32 cellular contexts compared by ENCODE assay signal in the genomic region with DNA sequence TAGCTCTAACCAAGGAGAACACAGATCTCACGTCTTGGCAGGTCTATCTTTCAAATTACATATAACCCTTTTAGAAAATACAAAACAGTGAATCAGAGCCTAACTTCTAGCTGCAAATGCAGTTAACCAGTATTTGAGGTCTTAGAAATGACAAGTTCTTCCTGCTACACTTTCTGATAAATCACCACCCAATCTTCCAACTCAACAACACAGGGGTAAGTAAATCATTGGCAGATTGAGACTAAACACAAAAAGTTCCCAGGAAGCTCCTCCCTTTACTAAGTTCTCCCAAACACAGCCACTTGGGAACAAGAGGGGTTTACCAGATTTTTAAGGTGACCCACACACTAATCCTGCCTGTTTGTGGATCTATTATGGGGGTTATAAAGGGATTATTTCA. TPM values are rescaled to one million over a fixed set of nuclear protein-coding genes. Genes with fewer than 3 reads are reported as not detected.
"Had no signal": no experiment of that assay in that cellular context is flagged by ENCODE, and none has a peak within 500 bp of the region (broad histone marks: within the 10 kb centered on the region; RNA-seq: fewer than 3 reads in every experiment).

A gene (minus strand): TSS at position 152 of the 400 bp plus-strand sequence. CDS start 1,134 bp downstream, outside the sequence.

- H3K36me3 Mint-ChIP-seq: activated naive CD8-positive, alpha-beta T cell had no signal

- H3K4me1 Mint-ChIP-seq: activated CD4-positive, alpha-beta T cell treated with anti-CD3 and anti-CD28 coated beads for 36 hours; activated T-helper 17 cell treated with anti-CD3 and anti-CD28 coated beads, Interleukin-2, amount 50 U/mL, for 72 hours had no signal

- ATAC-seq: activated CD4-positive, alpha-beta T cell treated with anti-CD3 and anti-CD28 coated beads for 36 hours; activated CD8-positive, alpha-beta T cell treated with anti-CD3 and anti-CD28 coated beads for 36 hours; activated T-cell treated with anti-CD3 and anti-CD28 coated beads, Interleukin-2, amount 50 U/mL, for 4 hours; activated T-helper 17 cell treated with anti-CD3 and anti-CD28 coated beads, Interleukin-2, amount 50 U/mL, for 72 hours; gastroesophageal sphincter had no signal

- H3K4me3 ChIP-seq: esophagus squamous epithelium, gastroesophageal sphincter had no signal

- H3K27ac Mint-ChIP-seq: activated CD4-positive, alpha-beta T cell treated with anti-CD3 and anti-CD28 coated beads for 36 hours; activated CD8-positive, alpha-beta T cell treated with anti-CD3 and anti-CD28 coated beads for 36 hours; activated naive CD8-positive, alpha-beta T cell; activated T-helper 17 cell treated with anti-CD3 and anti-CD28 coated beads, Interleukin-2, amount 50 U/mL, for 72 hours had no signal

- H3K9me3 ChIP-seq: esophagus squamous epithelium, gastroesophageal sphincter had no signal

- H3K27ac ChIP-seq: epithelial cell of prostate, esophagus squamous epithelium, gastroesophageal sphincter had no signal

- H3K9me3 Mint-ChIP-seq: activated CD8-positive, alpha-beta T cell treated with anti-CD3 and anti-CD28 coated beads for 36 hours; activated T-cell treated with anti-CD3 and anti-CD28 coated beads, Interleukin-2, amount 50 U/mL, for 4 hours; activated T-helper 17 cell treated with anti-CD3 and anti-CD28 coated beads, Interleukin-2, amount 50 U/mL, for 72 hours had no signal

- H3K4me3 Mint-ChIP-seq: activated CD4-positive, alpha-beta T cell treated with anti-CD3 and anti-CD28 coated beads for 36 hours; activated CD8-positive, alpha-beta T cell treated with anti-CD3 and anti-CD28 coated beads for 36 hours; activated naive CD8-positive, alpha-beta T cell; activated T-cell treated with anti-CD3 and anti-CD28 coated beads, Interleukin-2, amount 50 U/mL, for 4 hours; activated T-helper 17 cell treated with anti-CD3 and anti-CD28 coated beads, Interleukin-2, amount 50 U/mL, for 72 hours had no signal

- H3K27me3 Mint-ChIP-seq: activated naive CD8-positive, alpha-beta T cell had no signal

- H3K36me3 ChIP-seq: esophagus squamous epithelium, gastroesophageal sphincter had no signal

- H3K4me1 ChIP-seq: esophagus squamous epithelium, gastroesophageal sphincter had no signal

- DNase-seq: activated CD4-positive, alpha-beta T cell treated with anti-CD3 and anti-CD28 coated beads for 36 hours; activated CD4-positive, alpha-beta T cell treated with anti-CD3 and anti-CD28 coated beads, Interleukin-2, amount 50 U/mL, for 1 hour; activated CD4-positive, alpha-beta T cell treated with anti-CD3 and anti-CD28 coated beads, Interleukin-2, amount 50 U/mL, for 48 hours; activated CD4-positive, CD25-positive, alpha-beta regulatory T cell; activated CD4-positive, CD25-positive, alpha-beta regulatory T cell treated with anti-CD3 and anti-CD28 coated beads, Interleukin-2, amount 50 U/mL, for 72 hours; activated CD8-positive, alpha-beta memory T cell treated with anti-CD3 and anti-CD28 coated beads for 24 hours; activated CD8-positive, alpha-beta T cell treated with anti-CD3 and anti-CD28 coated beads for 36 hours; activated effector memory CD4-positive, alpha-beta T cell treated with Interleukin-2 at 50 U/mL for 16 hours; activated gamma-delta T cell treated with Interleukin-2 at 50 U/mL for 16 hours; activated naive CD4-positive, alpha-beta T cell treated with anti-CD3 and anti-CD28 coated beads, Interleukin-2, amount 50 U/mL, for 16 hours; activated naive CD4-positive, alpha-beta T cell treated with Interleukin-2 at 50 U/mL for 16 hours; activated T-cell treated with anti-CD3 and anti-CD28 coated beads, Interleukin-2, amount 50 U/mL, for 4 hours; amniotic stem cell; anterior cingulate cortex; caudate nucleus; cortex of kidney; effector CD8-positive, alpha-beta T cell; esophagus squamous epithelium; foreskin melanocyte; T-helper 2 cell had no signal

- H3K27me3 ChIP-seq: esophagus squamous epithelium, gastroesophageal sphincter had no signal

RNA-seq across cellular contexts. Expression of the gene that starts here (rescaled TPM):
- total RNA-seq: activated CD4-positive, alpha-beta T cell treated with anti-CD3 and anti-CD28 coated beads for 36 hours; activated CD8-positive, alpha-beta T cell treated with anti-CD3 and anti-CD28 coated beads for 36 hours; activated T-cell treated with anti-CD3 and anti-CD28 coated beads, Interleukin-2, amount 50 U/mL, for 4 hours; activated T-helper 17 cell treated with anti-CD3 and anti-CD28 coated beads, Interleukin-2, amount 50 U/mL, for 72 hours; astrocyte; chondrocyte; dermis microvascular lymphatic vessel endothelial cell; endothelial cell of umbilical vein; esophagus squamous epithelium; fibroblast of lung; glomerular endothelial cell; T-helper 1 cell treated with Interleukin-12 subunit alpha and Interleukin-12 subunit beta and Interleukin-4 antibody, amounts not matched to agents 30 ng/mL and 1 ng/mL, for 36 hours had no signal
- polyA plus RNA-seq: endothelial cell of umbilical vein, esophagus, fibroblast of lung had no signal
